In the genomic region with DNA sequence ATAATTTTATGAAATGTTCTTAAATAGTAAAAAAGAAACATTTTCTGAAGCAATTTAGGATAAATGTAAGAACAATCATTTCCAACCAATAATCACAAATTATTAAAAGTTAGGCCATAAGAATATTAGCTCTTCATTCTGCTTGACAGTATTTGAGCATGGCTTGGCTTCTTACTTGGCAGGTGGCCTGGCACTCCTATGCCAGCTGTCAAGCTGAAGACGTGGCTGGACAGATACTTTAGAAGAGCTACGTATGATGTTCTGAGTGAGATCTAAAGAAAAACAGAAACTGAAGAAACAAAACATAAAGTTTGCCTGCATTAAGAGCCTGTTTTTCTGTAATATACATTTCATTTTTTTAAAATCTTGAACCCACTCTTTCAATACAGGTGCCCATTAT, we compare ENCODE assay signal across 20 cellular contexts.
DNase-seq lines count a peak whose midpoint lies in the region; ATAC-seq, FAIRE-seq and TF ChIP-seq lines count a peak whose summit lies in the region.
"Had no signal": no experiment of that assay in that cellular context is flagged by ENCODE, and none has a peak within 500 bp of the region (broad histone marks: within the 10 kb centered on the region; RNA-seq: fewer than 3 reads in every experiment).

No MANE protein-coding gene starts in this region.

- CTCF ChIA-PET in PC-9 (lab: Charles Lee): no interaction called here

- intact Hi-C loops in heart right ventricle (cut with DNase I): no loop called here
- intact Hi-C loops in PC-9 (cut with micrococcal nuclease; ENCODE audit: unreplicated experiment): no loop called here

- ATAC-seq in heart right ventricle (peak in 3 of 8 donors; percentile 58 to 77 (median 68)), GM21515 (IDR thresholded peaks at IDR 0.05; ENCODE audit: unreplicated experiment) (no peak), GM18520 (IDR thresholded peaks at IDR 0.05; ENCODE audit: unreplicated experiment) (no peak)
- ATAC-seq: GM12878, K562, SK-N-SH treated with all-trans-retinoic acid at 6 μM for 48 hours had no signal

- H3K27me3 ChIP-seq in heart right ventricle (no peaks in the 10 kb centered on the region), PC-9 (ENCODE audit: insufficient read depth, low read depth) (no peaks in the 10 kb centered on the region)
- H3K27me3 ChIP-seq: Peyer's patch had no signal

- POLR2A ChIA-PET in PC-9 (lab: Charles Lee; ENCODE audit: unreplicated experiment): no interaction called here

- H3K4me3 ChIP-seq in heart right ventricle (no peak overlapping the region), PC-9 (no peak overlapping the region)
- H3K4me3 ChIP-seq: GM12878, K562, Peyer's patch had no signal

- H3F3A ChIP-seq in PC-9 (ENCODE audit: insufficient read depth, low read depth): no peaks in the 10 kb centered on the region

- H2AFZ ChIP-seq in PC-9: no peak overlapping the region

- peaks cover 0 to 33% (median 17%) of the 10 kb centered on the region in 11 donors for H3K9me3 ChIP-seq in heart right ventricle
- peaks cover 4% of the 10 kb centered on the region; the same call in 1 of the 2 replicates for H3K9me3 ChIP-seq in PC-9 (ENCODE audit: insufficient read depth, low read depth)
- H3K9me3 ChIP-seq: Peyer's patch had no signal

- 35 to 38% methylated on average over 2 of the region's 2 CpGs for WGBS in heart right ventricle, 2 donors

- H3K4me1 ChIP-seq in heart right ventricle: no peaks in the 10 kb centered on the region
- no peaks in the 10 kb centered on the region for H3K4me1 ChIP-seq in PC-9 (replicated peaks; ENCODE audit: insufficient read depth)
- H3K4me1 ChIP-seq: Peyer's patch had no signal

- peak; percentile 35 for DNase-seq in DMS 273 treated with DMSO at 0.1 percent for 48 hours (lab: John Stamatoyannopoulos, UW)
- DNase-seq in NCI-H446 treated with DMSO at 0.1 percent for 48 hours (lab: John Stamatoyannopoulos, UW): peak; percentile 82
- peak; percentile 9 to 34 for DNase-seq in heart right ventricle
- DNase-seq in PC-9: no peak
- DNase-seq: COR-L47, DND-41, GDM1, GOT3, NCI-H146, NCI-H82, Peyer's patch, SHP77 treated with DMSO at 0.1 percent for 48 hours, T-helper 1 cell had no signal

- no peaks in the 10 kb centered on the region for H4K20me1 ChIP-seq in PC-9 (ENCODE audit: insufficient read depth)

- H3K9me2 ChIP-seq in PC-9 (ENCODE audit: insufficient read depth): no peaks in the 10 kb centered on the region

- FAIRE-seq in A204.1 (lab: Jason Lieb, UNC): peak; percentile 9
- FAIRE-seq: GM12878, GM18507, K562 had no signal

- TF ChIP-seq CTCF in heart right ventricle (IDR thresholded peaks at IDR 0.05) (no peak), PC-9 (conservative IDR thresholded peaks at IDR 0.05) (no peak)

- H3K4me2 ChIP-seq in PC-9: no peak overlapping the region

- H3K27ac ChIP-seq in heart right ventricle: no peak overlapping the region
- no peak overlapping the region for H3K27ac ChIP-seq in PC-9
- H3K27ac ChIP-seq: Peyer's patch had no signal

- no TSS peak for BruUV-seq in PC-9 (replicated peaks; lab: Mats Ljungman, UMichigan)

- H3K79me2 ChIP-seq in PC-9 (ENCODE audit: low read depth): no peaks in the 10 kb centered on the region

- no peaks in the 10 kb centered on the region for H3K36me3 ChIP-seq in heart right ventricle
- no peaks in the 10 kb centered on the region for H3K36me3 ChIP-seq in PC-9 (ENCODE audit: low read depth)
- H3K36me3 ChIP-seq: Peyer's patch had no signal

Comparison
In these comparisons a context has a peak if more than half of its experiments do, and no peak if none do; other contexts are left out.
1. DNase-seq: peak in DMS 273 treated with DMSO at 0.1 percent for 48 hours (single experiment), NCI-H446 treated with DMSO at 0.1 percent for 48 hours (single experiment) and heart right ventricle (2 of 2); none in PC-9 (0 of 2).